Comparison of ENCODE assay signal across 8 cellular contexts in the genomic region with DNA sequence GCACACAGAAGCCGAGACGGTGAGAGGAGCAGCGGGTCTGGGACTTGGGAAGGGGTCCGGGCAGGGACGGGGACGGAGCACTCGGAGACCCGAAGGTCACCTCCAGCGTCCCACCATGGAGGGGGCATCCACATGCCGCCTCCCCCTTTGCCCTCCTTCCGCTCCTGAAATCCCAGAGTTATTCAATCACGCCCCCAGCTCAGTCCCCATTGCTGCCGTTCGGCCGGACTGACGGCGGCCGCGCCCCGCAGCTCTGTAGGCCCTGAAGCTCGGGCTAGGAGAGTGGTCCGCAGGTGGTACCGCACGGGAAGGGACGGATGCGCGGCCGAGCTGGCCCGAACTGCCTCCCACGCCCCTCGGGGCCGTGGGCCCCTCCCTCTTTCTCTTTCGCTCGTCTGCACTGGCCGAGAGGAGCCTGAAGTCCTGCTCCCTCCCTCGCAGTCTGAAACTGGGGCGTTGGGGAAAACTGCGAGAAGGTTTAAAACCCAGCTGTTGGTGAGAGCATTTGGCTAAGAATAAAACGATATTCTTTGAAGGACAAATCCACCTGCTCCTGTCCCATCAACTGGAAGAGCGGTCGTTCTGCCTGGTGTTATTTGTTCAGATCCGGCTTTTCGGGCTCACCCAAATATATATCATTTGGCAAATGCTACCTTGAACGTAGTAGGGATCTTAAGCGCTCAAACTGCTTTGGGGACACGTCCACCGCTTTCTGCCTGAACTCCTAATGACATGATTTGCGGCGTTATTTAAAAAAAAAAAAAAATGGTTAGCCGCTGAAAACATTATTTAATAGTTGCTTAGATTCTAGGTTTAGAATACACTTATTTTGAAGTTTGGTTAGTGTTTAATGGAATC. TPM values are rescaled to one million over a fixed set of nuclear protein-coding genes. Genes with fewer than 3 reads are reported as not detected.
DNase-seq lines count a peak whose midpoint lies in the region; ATAC-seq and TF ChIP-seq lines count a peak whose summit lies in the region.

No MANE protein-coding gene starts in this region.

- CTCF ChIA-PET in RWPE1 (lab: Yijun Ruan, JAX): interaction anchor here (0.6 to 0.9 kb wide), 2 partner anchors 32 to 107 kb away, joined by 3 to 8 read pairs; no protein-coding TSS in a partner anchor

- H3K9me3 ChIP-seq in thyroid gland: no peaks in the 10 kb centered on the region

- DNase-seq in Caki2 (ENCODE audit: low read depth) (peak; percentile 75), HS-5 (ENCODE audit: low read depth) (peak; percentile 24), RWPE1 (ENCODE audit: low spot score) (peak; percentile 62), Right ventricle myocardium inferior (ENCODE audit: missing footprints) (peak; percentile 79), osteocyte (ENCODE audit: extremely low spot score, unreplicated experiment) (peak; percentile 90), thyroid gland (peak; percentile 82 to 84)

- ATAC-seq in GM21367 (IDR thresholded peaks at IDR 0.05; ENCODE audit: unreplicated experiment) (peak; percentile 48), Right ventricle myocardium inferior (peak; percentile 72)

- H3K27ac ChIP-seq in RWPE1 (peak overlapping the region; percentile 91), thyroid gland (peak overlapping the region; percentile 92 to 98 (median 96))

- peaks cover 61% of the 10 kb centered on the region for H3K4me1 Mint-ChIP-seq in activated naive CD8-positive, alpha-beta T cell (ENCODE audit: low read depth)
- peaks cover 54% of the 10 kb centered on the region for H3K4me1 Mint-ChIP-seq in osteocyte (ENCODE audit: unreplicated experiment)

- no peaks in the 10 kb centered on the region for H3K27me3 ChIP-seq in thyroid gland

- POLR2A ChIA-PET in RWPE1 (lab: Yijun Ruan, JAX; ENCODE audit: low non-redundant PET): interaction anchor here (0.6 to 0.9 kb wide), 2 partner anchors 51 to 663 kb away, joined by 3 read pairs; a partner anchor contains a TSS

- in situ Hi-C loops in Caki2 (cut with HindIII; ENCODE audit: low pct_unique_long_range_greater_than_20kb, low sequenced_read_pairs): no loop called here

- intact Hi-C loops in Right ventricle myocardium inferior (cut with DNase I): loop anchor here (1.0 to 10.0 kb wide), 2 partner anchors 52 to 120 kb away; a partner anchor contains a TSS
- intact Hi-C loops in thyroid gland (cut with DNase I): loop anchor here (5.0 kb wide), 1 partner anchor 53 kb away; a partner anchor contains a TSS

- WGBS in thyroid gland, 2 donors: 0 to 2% methylated on average over 14 to 40 of the region's 50 CpGs

- H3K4me3 Mint-ChIP-seq in activated naive CD8-positive, alpha-beta T cell: peak overlapping the region; percentile 99
- peak overlapping the region; percentile 99 for H3K4me3 Mint-ChIP-seq in osteocyte (ENCODE audit: unreplicated experiment)

- H3K27ac Mint-ChIP-seq in activated naive CD8-positive, alpha-beta T cell: peak overlapping the region; percentile 98
- peak overlapping the region; percentile 100 for H3K27ac Mint-ChIP-seq in osteocyte (ENCODE audit: unreplicated experiment)

- peak in 1 of 2 donors; percentile 27 for TF ChIP-seq POLR2A in thyroid gland (IDR thresholded peaks at IDR 0.05)

- no peak for TF ChIP-seq CTCF in RWPE1 (conservative IDR thresholded peaks at IDR 0.05; ENCODE audit: low read depth)
- TF ChIP-seq CTCF in osteocyte (IDR thresholded peaks at IDR 0.05): no peak
- TF ChIP-seq CTCF in thyroid gland (IDR thresholded peaks at IDR 0.05): peak in 1 of 6 experiments; percentile 9

- H3K36me3 ChIP-seq in thyroid gland: no peaks in the 10 kb centered on the region

- H3K9me3 Mint-ChIP-seq in activated naive CD8-positive, alpha-beta T cell (ENCODE audit: low read depth): no peaks in the 10 kb centered on the region
- no peaks in the 10 kb centered on the region for H3K9me3 Mint-ChIP-seq in osteocyte (ENCODE audit: unreplicated experiment)

- peak overlapping the region; percentile 62 to 96 (median 86) for H3K4me3 ChIP-seq in thyroid gland (replicated peaks in 1 of 3)

- H3K4me1 ChIP-seq in thyroid gland: peaks cover 23 to 36% of the 10 kb centered on the region in 2 donors

- H3K27me3 Mint-ChIP-seq in activated naive CD8-positive, alpha-beta T cell: no peaks in the 10 kb centered on the region
- H3K27me3 Mint-ChIP-seq in osteocyte (ENCODE audit: unreplicated experiment): no peaks in the 10 kb centered on the region

- H3K36me3 Mint-ChIP-seq in activated naive CD8-positive, alpha-beta T cell: no peaks in the 10 kb centered on the region
- peaks cover 5% of the 10 kb centered on the region for H3K36me3 Mint-ChIP-seq in osteocyte (ENCODE audit: unreplicated experiment)

RNA-seq across cellular contexts. Expression of a gene that starts 0.7 kb away (rescaled TPM):
- 25.5 and 28.1 TPM in 2 replicates for total RNA-seq in Caki2 (2014; rRNA removed; shearing (Covaris generic); ENCODE audit: low replicate concordance)
- total RNA-seq in Right ventricle myocardium inferior: 85.0 TPM
- 67.6 and 69.6 TPM in 2 replicates for total RNA-seq in osteocyte
- total RNA-seq in thyroid gland: 100 to 1,000 TPM in 2 of 4 donors, 10 to 100 TPM in 2; 97.2 to 102 (median 100) TPM

RNA-seq across cellular contexts. Expression of a gene that starts 51.9 kb away (rescaled TPM):
- 35.8 and 36.3 TPM in 2 replicates for total RNA-seq in Caki2 (2014; rRNA removed; shearing (Covaris generic); ENCODE audit: low replicate concordance)
- total RNA-seq in Right ventricle myocardium inferior (65.5 TPM), osteocyte (138 and 141 TPM in 2 replicates), thyroid gland (100 to 1,000 TPM; 117 to 179 (median 139) TPM)

Comparison
In these comparisons a context has a peak if more than half of its experiments do, and no peak if none do; other contexts are left out.
1. Peak in every context shown above with its lines: DNase-seq, ATAC-seq, H3K4me3 ChIP-seq and H3K27ac ChIP-seq.
2. DNase-seq: peak in every context shown above with its lines; median percentile 90 in osteocyte; 83 in thyroid gland; 79 in Right ventricle myocardium inferior; 75 in Caki2; 62 in RWPE1; 24 in HS-5.